Comparison of ENCODE assay signal across 1 cellular context in the genomic region with DNA sequence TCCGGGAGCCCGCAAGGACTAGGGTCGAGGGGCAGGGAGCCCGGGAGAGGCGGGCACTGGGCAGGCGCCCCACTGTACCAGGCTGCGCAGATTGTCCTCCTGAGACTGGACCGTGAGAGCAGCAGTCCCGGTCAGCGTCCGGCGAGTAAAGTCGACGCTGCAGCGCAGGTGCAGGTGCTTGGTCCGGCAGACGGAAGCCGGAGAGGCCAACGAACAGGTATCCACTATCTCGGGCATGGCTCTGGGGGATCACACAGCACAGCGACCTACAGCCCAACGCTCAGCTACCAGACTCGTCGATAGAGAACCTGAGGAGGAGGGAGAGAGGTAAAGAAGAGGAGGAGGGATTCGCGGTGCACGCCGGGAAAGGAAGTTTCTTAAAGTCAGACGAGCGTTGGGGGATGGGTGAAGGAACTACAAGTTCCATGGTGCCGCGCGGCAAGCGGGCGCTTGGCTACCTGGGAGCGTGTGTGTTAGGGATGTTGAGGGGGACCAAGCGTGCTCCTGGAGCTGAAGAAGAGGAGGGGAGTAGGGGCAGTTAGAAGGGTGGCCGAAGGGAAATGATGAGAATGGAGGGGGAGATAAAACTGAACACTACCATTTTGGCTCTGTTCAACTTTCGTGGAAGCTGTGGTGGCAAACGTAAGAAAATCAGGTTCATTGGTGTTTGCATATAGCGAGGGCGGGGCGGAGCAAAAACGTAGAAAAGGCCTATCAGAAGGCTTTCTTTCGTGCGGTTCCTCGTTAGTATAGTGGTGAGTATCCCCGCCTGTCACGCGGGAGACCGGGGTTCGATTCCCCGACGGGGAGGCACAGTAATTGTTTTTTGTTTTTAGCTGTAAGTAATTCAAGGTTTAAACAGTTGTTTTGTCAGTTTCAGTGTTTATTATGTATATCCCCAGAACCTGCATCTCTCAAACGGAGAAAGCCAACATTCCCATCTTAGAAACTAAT.
A peak's percentile ranks its signal among the peaks of the same experiment; 100 is the strongest.
TF ChIP-seq lines count a peak whose summit lies in the region.

A gene (minus strand): TSS at position 305 of the 954 bp plus-strand sequence. CDS start 68 bp downstream, at position 237.

TF ChIP-seq in SK-N-SH, 30 proteins besides CTCF, POLR2A, EP300 and RAD21 (continued from another document):
- TF ChIP-seq, protein P1, sequence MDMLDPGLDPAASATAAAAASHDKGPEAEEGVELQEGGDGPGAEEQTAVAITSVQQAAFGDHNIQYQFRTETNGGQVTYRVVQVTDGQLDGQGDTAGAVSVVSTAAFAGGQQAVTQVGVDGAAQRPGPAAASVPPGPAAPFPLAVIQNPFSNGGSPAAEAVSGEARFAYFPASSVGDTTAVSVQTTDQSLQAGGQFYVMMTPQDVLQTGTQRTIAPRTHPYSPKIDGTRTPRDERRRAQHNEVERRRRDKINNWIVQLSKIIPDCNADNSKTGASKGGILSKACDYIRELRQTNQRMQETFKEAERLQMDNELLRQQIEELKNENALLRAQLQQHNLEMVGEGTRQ (IDR thresholded peaks at IDR 0.05; ENCODE audit: borderline replicate concordance, low read depth, low read length) = no peak
- TF ChIP-seq, protein P2, sequence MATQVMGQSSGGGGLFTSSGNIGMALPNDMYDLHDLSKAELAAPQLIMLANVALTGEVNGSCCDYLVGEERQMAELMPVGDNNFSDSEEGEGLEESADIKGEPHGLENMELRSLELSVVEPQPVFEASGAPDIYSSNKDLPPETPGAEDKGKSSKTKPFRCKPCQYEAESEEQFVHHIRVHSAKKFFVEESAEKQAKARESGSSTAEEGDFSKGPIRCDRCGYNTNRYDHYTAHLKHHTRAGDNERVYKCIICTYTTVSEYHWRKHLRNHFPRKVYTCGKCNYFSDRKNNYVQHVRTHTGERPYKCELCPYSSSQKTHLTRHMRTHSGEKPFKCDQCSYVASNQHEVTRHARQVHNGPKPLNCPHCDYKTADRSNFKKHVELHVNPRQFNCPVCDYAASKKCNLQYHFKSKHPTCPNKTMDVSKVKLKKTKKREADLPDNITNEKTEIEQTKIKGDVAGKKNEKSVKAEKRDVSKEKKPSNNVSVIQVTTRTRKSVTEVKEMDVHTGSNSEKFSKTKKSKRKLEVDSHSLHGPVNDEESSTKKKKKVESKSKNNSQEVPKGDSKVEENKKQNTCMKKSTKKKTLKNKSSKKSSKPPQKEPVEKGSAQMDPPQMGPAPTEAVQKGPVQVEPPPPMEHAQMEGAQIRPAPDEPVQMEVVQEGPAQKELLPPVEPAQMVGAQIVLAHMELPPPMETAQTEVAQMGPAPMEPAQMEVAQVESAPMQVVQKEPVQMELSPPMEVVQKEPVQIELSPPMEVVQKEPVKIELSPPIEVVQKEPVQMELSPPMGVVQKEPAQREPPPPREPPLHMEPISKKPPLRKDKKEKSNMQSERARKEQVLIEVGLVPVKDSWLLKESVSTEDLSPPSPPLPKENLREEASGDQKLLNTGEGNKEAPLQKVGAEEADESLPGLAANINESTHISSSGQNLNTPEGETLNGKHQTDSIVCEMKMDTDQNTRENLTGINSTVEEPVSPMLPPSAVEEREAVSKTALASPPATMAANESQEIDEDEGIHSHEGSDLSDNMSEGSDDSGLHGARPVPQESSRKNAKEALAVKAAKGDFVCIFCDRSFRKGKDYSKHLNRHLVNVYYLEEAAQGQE (IDR thresholded peaks at IDR 0.05; ENCODE audit: low read depth, low read length) = no peak
- TF ChIP-seq FOXJ3 (CRISPR knock-in tag; IDR thresholded peaks at IDR 0.05) = no peak
- TF ChIP-seq TEAD4 (IDR thresholded peaks at IDR 0.05; ENCODE audit: borderline replicate concordance, insufficient read depth) = peak; percentile 90
- no peak for TF ChIP-seq SMC3 (IDR thresholded peaks at IDR 0.05; ENCODE audit: low read depth, low read length)
- TF ChIP-seq TAF1 (IDR thresholded peaks at IDR 0.05; ENCODE audit: borderline replicate concordance, low read depth, low read length) = peak; percentile 77
- no peak for TF ChIP-seq SIN3A (IDR thresholded peaks at IDR 0.05; ENCODE audit: borderline replicate concordance, low read depth, low read length)
- TF ChIP-seq, protein P3, sequence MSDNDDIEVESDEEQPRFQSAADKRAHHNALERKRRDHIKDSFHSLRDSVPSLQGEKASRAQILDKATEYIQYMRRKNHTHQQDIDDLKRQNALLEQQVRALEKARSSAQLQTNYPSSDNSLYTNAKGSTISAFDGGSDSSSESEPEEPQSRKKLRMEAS (IDR thresholded peaks at IDR 0.05; ENCODE audit: low read depth) = peak; percentile 47
- TF ChIP-seq, protein P4, sequence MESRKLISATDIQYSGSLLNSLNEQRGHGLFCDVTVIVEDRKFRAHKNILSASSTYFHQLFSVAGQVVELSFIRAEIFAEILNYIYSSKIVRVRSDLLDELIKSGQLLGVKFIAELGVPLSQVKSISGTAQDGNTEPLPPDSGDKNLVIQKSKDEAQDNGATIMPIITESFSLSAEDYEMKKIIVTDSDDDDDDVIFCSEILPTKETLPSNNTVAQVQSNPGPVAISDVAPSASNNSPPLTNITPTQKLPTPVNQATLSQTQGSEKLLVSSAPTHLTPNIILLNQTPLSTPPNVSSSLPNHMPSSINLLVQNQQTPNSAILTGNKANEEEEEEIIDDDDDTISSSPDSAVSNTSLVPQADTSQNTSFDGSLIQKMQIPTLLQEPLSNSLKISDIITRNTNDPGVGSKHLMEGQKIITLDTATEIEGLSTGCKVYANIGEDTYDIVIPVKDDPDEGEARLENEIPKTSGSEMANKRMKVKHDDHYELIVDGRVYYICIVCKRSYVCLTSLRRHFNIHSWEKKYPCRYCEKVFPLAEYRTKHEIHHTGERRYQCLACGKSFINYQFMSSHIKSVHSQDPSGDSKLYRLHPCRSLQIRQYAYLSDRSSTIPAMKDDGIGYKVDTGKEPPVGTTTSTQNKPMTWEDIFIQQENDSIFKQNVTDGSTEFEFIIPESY (IDR thresholded peaks at IDR 0.05; ENCODE audit: borderline replicate concordance, low read depth) = no peak
- TF ChIP-seq FOSL2 (IDR thresholded peaks at IDR 0.05; ENCODE audit: borderline replicate concordance, low read depth) = peak; percentile 78
